Comparison of ENCODE assay signal across 8 cellular contexts in genomic region chr6:22828179-22829062, GRCh38.
DNase-seq lines count a peak whose midpoint lies in the region; ATAC-seq and TF ChIP-seq lines count a peak whose summit lies in the region.

No MANE protein-coding gene starts in this region.

- DNase-seq in GM12864 (ENCODE audit: low read depth), result no peak
- peak; percentile 73 for DNase-seq in NCI-H2196 (lab: John Stamatoyannopoulos, UW; ENCODE audit: unreplicated experiment)
- peak; percentile 99 for DNase-seq in kidney epithelial cell (ENCODE audit: low read depth)
- DNase-seq in ureter (ENCODE audit: low spot score), result peak; percentile 59

- no peaks in the 10 kb centered on the region for H3K36me3 ChIP-seq in kidney epithelial cell (ENCODE audit: control insufficient read depth, insufficient read depth, low read length)

- H3K9me3 Mint-ChIP-seq in brain, result peaks cover 0 to 6% (median 3%) of the 10 kb centered on the region in 5 experiments

- ATAC-seq in HG03520 (IDR thresholded peaks at IDR 0.05; ENCODE audit: unreplicated experiment) (no peak), HG03135 (IDR thresholded peaks at IDR 0.05; ENCODE audit: unreplicated experiment) (no peak), HG03342 (IDR thresholded peaks at IDR 0.05; ENCODE audit: unreplicated experiment) (no peak)

- peak; percentile 39 for TF ChIP-seq CTCF in GM12864 (IDR thresholded peaks at IDR 0.05; ENCODE audit: low read depth, low read length, missing control alignments)
- TF ChIP-seq CTCF in brain (conservative IDR thresholded peaks at IDR 0.05), result peak; percentile 58 to 80
- TF ChIP-seq CTCF in kidney epithelial cell (IDR thresholded peaks at IDR 0.05; ENCODE audit: insufficient read depth, low read length, poor library complexity, severe bottlenecking), result peak; percentile 94

- H3K27ac Mint-ChIP-seq in brain, result peak overlapping the region; percentile 46 to 89 (median 83)

- H3K27me3 Mint-ChIP-seq in brain, result no peaks in the 10 kb centered on the region

- H3K4me1 Mint-ChIP-seq in brain, result peaks cover 31% of the 10 kb centered on the region

- no peak overlapping the region for H3K4me3 ChIP-seq in GM12864 (ENCODE audit: low read depth, low read length)
- H3K4me3 ChIP-seq in kidney epithelial cell (ENCODE audit: low read depth, low read length), result no peak overlapping the region

- no peaks in the 10 kb centered on the region for H3K36me3 Mint-ChIP-seq in brain

- H3K4me3 Mint-ChIP-seq in brain, result peak overlapping the region in 4 of 5 experiments; percentile 9 to 65 (median 39)

- no peaks in the 10 kb centered on the region for H3K27me3 ChIP-seq in kidney epithelial cell (ENCODE audit: control insufficient read depth, insufficient read depth, low read length)

Comparison
In these comparisons a context has a peak if more than half of its experiments do, and no peak if none do; other contexts are left out.
1. CTCF ChIP-seq: peak in every context shown above with its lines; median percentile 94 in kidney epithelial cell; 69 in brain; 39 in GM12864.